Comparison of ENCODE assay signal across 8 cellular contexts in genomic region chrX:130330706-130331105, GRCh38. TPM values are rescaled to one million over a fixed set of nuclear protein-coding genes. Genes with fewer than 3 reads are reported as not detected.
DNase-seq lines count a peak whose midpoint lies in the region; ATAC-seq and TF ChIP-seq lines count a peak whose summit lies in the region.

No MANE protein-coding gene starts in this region.

- ATAC-seq in GM18867 (IDR thresholded peaks at IDR 0.05; ENCODE audit: unreplicated experiment) (peak; percentile 82), HG03520 (IDR thresholded peaks at IDR 0.05; ENCODE audit: unreplicated experiment) (peak; percentile 88), foreskin keratinocyte (peak; percentile 80), GM19455 (IDR thresholded peaks at IDR 0.05; ENCODE audit: unreplicated experiment) (no peak)

- TF ChIP-seq CTCF in C4-2B (conservative IDR thresholded peaks at IDR 0.05) (peak; percentile 81), foreskin keratinocyte (conservative IDR thresholded peaks at IDR 0.05) (peak; percentile 69)

- intact Hi-C loops in posterior cingulate gyrus (cut with DNase I), result loop anchor here (10.0 kb wide), 1 partner anchor 584 kb away; no protein-coding TSS in a partner anchor

- no peaks in the 10 kb centered on the region for H3K4me1 ChIP-seq in foreskin keratinocyte

- H3K27ac ChIP-seq in C4-2B, result no peak overlapping the region
- no peak overlapping the region for H3K27ac ChIP-seq in foreskin keratinocyte

- no peaks in the 10 kb centered on the region for H3K27me3 ChIP-seq in foreskin keratinocyte

- DNase-seq in NCI-H748 treated with DMSO at 0.1 percent for 48 hours (lab: John Stamatoyannopoulos, UW), result peak; percentile 49
- peak; percentile 61 for DNase-seq in activated CD8-positive, alpha-beta memory T cell treated with anti-CD3 and anti-CD28 coated beads, Interleukin-2, amount 50 U/mL, for 48 hours
- DNase-seq in foreskin keratinocyte, result peak; percentile 10 to 32
- peak in 9 of 10 donors; percentile 22 to 89 (median 41) for DNase-seq in posterior cingulate gyrus

RNA-seq across cellular contexts. Expression of gene SLC25A14, which starts 9.0 kb away (rescaled TPM):
- total RNA-seq in foreskin keratinocyte, result 9.2 and 10.4 TPM in 2 replicates
- polyA plus RNA-seq in foreskin keratinocyte, result 9.7 and 10.8 TPM in 2 replicates

RNA-seq across cellular contexts. Expression of gene GPR119, which starts 54.8 kb away (rescaled TPM):
- total RNA-seq in foreskin keratinocyte, result not detected in 2 replicates
- not detected in 2 replicates for polyA plus RNA-seq in foreskin keratinocyte
